7 cellular contexts compared by ENCODE assay signal in genomic region chr2:25728559-25728958, GRCh38.
"Had no signal": no experiment of that assay in that cellular context is flagged by ENCODE, and none has a peak within 500 bp of the region (broad histone marks: within the 10 kb centered on the region; RNA-seq: fewer than 3 reads in every experiment).

No MANE protein-coding gene starts in this region.

- FAIRE-seq: G401.6, GM12878, GM12891, GM18507, GM19239 had no signal

- DNase-seq: GDM1, GF-D8 had no signal

- ATAC-seq: GM12878 had no signal
